ENCODE assay signal across 20 cellular contexts in genomic region chrX:107763647-107764046, GRCh38. TPM values are rescaled to one million over a fixed set of nuclear protein-coding genes. Genes with fewer than 3 reads are reported as not detected.
DNase-seq lines count a peak whose midpoint lies in the region; ATAC-seq, FAIRE-seq and TF ChIP-seq lines count a peak whose summit lies in the region.
"Had no signal": no experiment of that assay in that cellular context is flagged by ENCODE, and none has a peak within 500 bp of the region (broad histone marks: within the 10 kb centered on the region; RNA-seq: fewer than 3 reads in every experiment).

No MANE protein-coding gene starts in this region.

- TF ChIP-seq POLR2A in K562 (conservative IDR thresholded peaks at IDR 0.05) (no peak), gastrocnemius medialis (IDR thresholded peaks at IDR 0.05) (no peak)

- no peaks in the 10 kb centered on the region for H3K9me1 ChIP-seq in K562 (ENCODE audit: control insufficient read depth, insufficient read depth, low read length)

- 50% methylated on average over 1 of the region's 1 CpG for WGBS in K562 (ENCODE audit: insufficient coverage, low coverage, missing lambda C conversion rate)

- H3K4me3 ChIP-seq in BLaER1 (no peak overlapping the region), K562 (no peak overlapping the region), gastrocnemius medialis (no peak overlapping the region), Karpas-422 (ENCODE audit: low read length) (no peak overlapping the region), MG63 (no peak overlapping the region)
- H3K4me3 ChIP-seq: GM23248 had no signal

- H3K4me1 ChIP-seq in BLaER1 (peaks cover 16% of the 10 kb centered on the region), K562 (replicated peaks in 1 of 2; ENCODE audit: control insufficient read depth in 2 of 2, insufficient read depth in 2 of 2, low read length in 2 of 2) (no peaks in the 10 kb centered on the region), gastrocnemius medialis (peaks cover 39 to 45% of the 10 kb centered on the region in 2 donors), Karpas-422 (ENCODE audit: low read length) (no peaks in the 10 kb centered on the region)

- H3K9me2 ChIP-seq in Karpas-422 (replicated peaks; ENCODE audit: insufficient read depth, low read length) = no peaks in the 10 kb centered on the region

- H3K9me3 ChIP-seq in BLaER1 (no peaks in the 10 kb centered on the region), K562 (replicated peaks; ENCODE audit: control insufficient read depth, insufficient read depth, low read depth, low read length) (no peaks in the 10 kb centered on the region), gastrocnemius medialis (no peaks in the 10 kb centered on the region), Karpas-422 (ENCODE audit: low read length) (no peaks in the 10 kb centered on the region), MG63 (no peaks in the 10 kb centered on the region)

- H3K79me2 ChIP-seq in K562 (ENCODE audit: control insufficient read depth, insufficient read depth, low read length) = no peaks in the 10 kb centered on the region
- H3K79me2 ChIP-seq in Karpas-422 (ENCODE audit: low read length) = no peaks in the 10 kb centered on the region

- H3K4me3 Mint-ChIP-seq in CD14-positive monocyte = no peak overlapping the region
- H3K4me3 Mint-ChIP-seq in MCF 10A (ENCODE audit: unreplicated experiment) = no peak overlapping the region
- H3K4me3 Mint-ChIP-seq: CD4-positive, alpha-beta memory T cell had no signal

- H3K4me2 ChIP-seq in BLaER1 (peak overlapping the region; percentile 63), K562 (ENCODE audit: insufficient read depth, low read length) (no peak overlapping the region), Karpas-422 (ENCODE audit: low read depth, low read length, poor library complexity, severe bottlenecking) (no peak overlapping the region)

- H3K27ac ChIP-seq in BLaER1 (no peak overlapping the region), K562 (ENCODE audit: extremely low read depth, low read depth, low read length) (no peak overlapping the region), gastrocnemius medialis (peak overlapping the region; percentile 67 to 75 (median 70)), Karpas-422 (ENCODE audit: low read length) (no peak overlapping the region)
- H3K27ac ChIP-seq: GM23248, HL-60 had no signal

- H3K27me3 Mint-ChIP-seq in CD14-positive monocyte (ENCODE audit: low read depth in 3 of 3) (peaks cover 4 to 17% (median 6%) of the 10 kb centered on the region in 3 donors), MCF 10A (ENCODE audit: insufficient read depth, unreplicated experiment) (peaks cover 76% of the 10 kb centered on the region)
- H3K27me3 Mint-ChIP-seq: CD4-positive, alpha-beta memory T cell had no signal

- H4K20me1 ChIP-seq in BLaER1 (peaks cover 19% of the 10 kb centered on the region; the same call in 1 of the 2 replicates), K562 (replicated peaks; ENCODE audit: control insufficient read depth, insufficient read depth, low read length) (no peaks in the 10 kb centered on the region), Karpas-422 (ENCODE audit: insufficient read depth, low read depth, low read length) (no peaks in the 10 kb centered on the region)

- H3K9me3 Mint-ChIP-seq in CD14-positive monocyte = peaks cover 0 to 3% (median 0%) of the 10 kb centered on the region in 7 donors
- H3K9me3 Mint-ChIP-seq in MCF 10A (ENCODE audit: unreplicated experiment) = no peaks in the 10 kb centered on the region
- H3K9me3 Mint-ChIP-seq: CD4-positive, alpha-beta memory T cell had no signal

- H3K9ac ChIP-seq in BLaER1 (no peak overlapping the region), K562 (ENCODE audit: insufficient read depth in 1 of 2, low read depth in 2 of 2, low read length in 2 of 2) (no peak overlapping the region), Karpas-422 (ENCODE audit: low read length) (no peak overlapping the region)
- H3K9ac ChIP-seq: GM23248 had no signal

- DNase-seq in GM18507 (ENCODE audit: extremely low spot score, insufficient read length, low read depth) (no peak), K562 (ENCODE audit: extremely low read depth in 1 of 4, low spot score in 3 of 4) (no peak), gastrocnemius medialis (no peak), Karpas-422 (no peak), CD14-positive monocyte (ENCODE audit: low spot score) (no peak), MG63 (no peak), MCF 10A (ENCODE audit: unreplicated experiment) (no peak)
- DNase-seq: 8988T; AML-193; C1 segment of cervical spinal cord; CD4-positive, alpha-beta memory T cell; DMS153; DND-41; GDM1; GM23248 had no signal

- FAIRE-seq in GM18507 (lab: Jason Lieb, UNC) = peak; percentile 70
- no peak for FAIRE-seq in K562 (lab: Jason Lieb, UNC)
- FAIRE-seq: D721Med, H54 had no signal

- no peak for TF ChIP-seq CTCF in K562 (IDR thresholded peaks at IDR 0.05 in 2 of 3, conservative IDR thresholded peaks at IDR 0.05 in 1 of 3; ENCODE audit: insufficient read depth in 2 of 3, low read depth in 1 of 3, low read length in 3 of 3)
- no peak for TF ChIP-seq CTCF in gastrocnemius medialis (IDR thresholded peaks at IDR 0.05 in 4 of 5, conservative IDR thresholded peaks at IDR 0.05 in 1 of 5)
- TF ChIP-seq CTCF in CD14-positive monocyte (IDR thresholded peaks at IDR 0.05) = no peak
- no peak for TF ChIP-seq CTCF in MCF 10A (IDR thresholded peaks at IDR 0.05; ENCODE audit: unreplicated experiment)

- ATAC-seq in K562 (no peak), gastrocnemius medialis (peak; percentile 59 to 70)
- ATAC-seq: HCT116 had no signal

- intact Hi-C loops in K562 (cut with micrococcal nuclease) = no loop called here
- intact Hi-C loops in gastrocnemius medialis (cut with DNase I; ENCODE audit: low total_unique reads) = no loop called here
- intact Hi-C loops in CD14-positive monocyte (cut with micrococcal nuclease) = no loop called here
- intact Hi-C loops in MCF 10A (cut with micrococcal nuclease) = no loop called here

- no peaks in the 10 kb centered on the region for H3K36me3 Mint-ChIP-seq in CD14-positive monocyte
- H3K36me3 Mint-ChIP-seq in MCF 10A (ENCODE audit: insufficient read depth, unreplicated experiment) = peaks cover 10% of the 10 kb centered on the region

- no peaks in the 10 kb centered on the region for H3K36me3 ChIP-seq in BLaER1
- no peaks in the 10 kb centered on the region for H3K36me3 ChIP-seq in K562 (ENCODE audit: control insufficient read depth, insufficient read depth, low read length)
- H3K36me3 ChIP-seq in gastrocnemius medialis = no peaks in the 10 kb centered on the region
- no peaks in the 10 kb centered on the region for H3K36me3 ChIP-seq in Karpas-422 (ENCODE audit: insufficient read depth, low read length)
- no peaks in the 10 kb centered on the region for H3K36me3 ChIP-seq in MG63

- BruUV-seq in K562 (replicated peaks; lab: Mats Ljungman, UMichigan) (no TSS peak), MCF 10A (replicated peaks; lab: Mats Ljungman, UMichigan) (no TSS peak)

- H3K27ac Mint-ChIP-seq in CD14-positive monocyte (no peak overlapping the region), MCF 10A (ENCODE audit: low read depth, unreplicated experiment) (no peak overlapping the region)

- in situ Hi-C loops in K562 (cut with MboI) = no loop called here
- in situ Hi-C loops in gastrocnemius medialis (cut with MboI; ENCODE audit: low sequenced_read_pairs in 4 of 4) = no loop called here

- no peak overlapping the region for H2AFZ ChIP-seq in K562 (ENCODE audit: low read depth, low read length)
- no peak overlapping the region for H2AFZ ChIP-seq in Karpas-422 (ENCODE audit: low read length)
- H2AFZ ChIP-seq: GM23248 had no signal

- H3K4me1 Mint-ChIP-seq in CD14-positive monocyte = no peaks in the 10 kb centered on the region
- no peaks in the 10 kb centered on the region for H3K4me1 Mint-ChIP-seq in MCF 10A (ENCODE audit: insufficient read depth, unreplicated experiment)

- no peak for TF ChIP-seq EP300 in K562 (IDR thresholded peaks at IDR 0.05; ENCODE audit: low read length)

- H3K27me3 ChIP-seq in BLaER1 (peaks cover 98% of the 10 kb centered on the region), K562 (ENCODE audit: control insufficient read depth in 2 of 2, insufficient read depth in 2 of 2, low read length in 2 of 2) (peaks cover 4 to 20% of the 10 kb centered on the region in 2 experiments; a peak in 3 of 5 replicates), gastrocnemius medialis (no peaks in the 10 kb centered on the region), Karpas-422 (ENCODE audit: low read length) (no peaks in the 10 kb centered on the region), MG63 (no peaks in the 10 kb centered on the region)

- POLR2A ChIA-PET in K562 (lab: Yijun Ruan, JAX) (interaction anchor here (1.3 kb wide), 1 partner anchor 11 kb away, joined by 3 read pairs; no protein-coding TSS in a partner anchor), MCF 10A (lab: Yijun Ruan, JAX) (interaction anchor here (0.9 to 1.5 kb wide), 4 partner anchors 12 to 52 kb away, joined by 3 to 4 read pairs (median 4); partner anchors contain the start of gene TSC22D3)

- no peak for TF ChIP-seq RAD21 in K562 (CRISPR knock-in tag; conservative IDR thresholded peaks at IDR 0.05 in 1 of 2, IDR thresholded peaks at IDR 0.05 in 1 of 2)

- CTCF ChIA-PET in K562 (lab: Yijun Ruan, JAX; ENCODE audit: low intra/inter-chr PET ratio) = interaction anchor here (0.7 kb wide), 1 partner anchor 897 kb away, joined by 3 read pairs; no protein-coding TSS in a partner anchor
- CTCF ChIA-PET in MCF 10A (lab: Yijun Ruan, JAX) = no interaction called here

RNA-seq across cellular contexts. Expression of gene TSC22D3, which starts 11.9 kb away (rescaled TPM):
- total RNA-seq in K562 (2011; cell fraction: chromatin; rRNA removed; ENCODE audit: low replicate concordance) = 0.60 TPM in 1 of 2 replicates, not detected in the other
- 0.50 and 0.66 TPM in 2 replicates for total RNA-seq in K562 (2011; cell fraction: nucleolus; rRNA removed)
- 0.99 TPM in 1 of 2 replicates, not detected in the other for total RNA-seq in K562 (2011; cell fraction: nucleoplasm; rRNA removed)
- total RNA-seq in K562 (2014; rRNA removed) (1.4 and 3.0 TPM in 2 replicates), K562 (2014; rRNA removed; fragmentation: Illumina TruSeq; extraction: Trizol) (0.70 and 0.87 TPM in 2 replicates), K562 (2015; rRNA removed; fragmentation: Illumina TruSeq; extraction: Trizol) (0.45 and 0.54 TPM in 2 replicates), K562 (2021) (1.5 and 1.7 TPM in 2 replicates), gastrocnemius medialis (1,000 to 10,000 TPM in 2 of 4 donors, 100 to 1,000 TPM in 2; 689 to 1,948 (median 1,054) TPM), MCF 10A (2022) (115 and 124 TPM in 2 replicates)
- polyA plus RNA-seq in K562 (2011; rRNA removed) (0.85 and 3.3 TPM in 2 replicates), K562 (2014; fragmentation: Illumina TruSeq; extraction: Trizol) (0.82 and 1.4 TPM in 2 replicates), K562 (2014; fragmentation: Nextera tagmentation; extraction: Ambion mirVana) (1 to 10 TPM in 1 of 2 experiments, under 1 TPM in 1; 0.48 to 1.0 TPM), K562 (2014; rRNA removed) (0.80 and 1.0 TPM in 2 replicates), CD14-positive monocyte (100 to 1,000 TPM; 171 to 326 TPM)
- 1.1 and 4.5 TPM in 2 replicates for polyA plus RNA-seq in K562 (2011; cell fraction: cytosol; rRNA removed)
- polyA plus RNA-seq in K562 (2011; cell fraction: nucleus; rRNA removed) = 0.71 and 1.5 TPM in 2 replicates
- polyA plus RNA-seq in K562 (2012) = 0.99 and 10.2 TPM in 2 replicates
- 1.6 and 3.4 TPM in 2 replicates for polyA minus RNA-seq in K562 (2011; rRNA and poly(A)+ RNA removed)
- 2.0 and 3.3 TPM in 2 replicates for polyA minus RNA-seq in K562 (2011; cell fraction: cytosol; rRNA and poly(A)+ RNA removed)
- polyA minus RNA-seq in K562 (2011; cell fraction: nucleus; rRNA and poly(A)+ RNA removed) = 1.7 and 2.2 TPM in 2 replicates
- 266 and 270 TPM in 2 replicates for total RNA-seq in Karpas-422 (2014; rRNA removed; shearing (Covaris generic); ENCODE audit: low replicate concordance)
- total RNA-seq in MG63 (2014; rRNA removed; shearing (Covaris generic); ENCODE audit: low replicate concordance) = 15.7 and 17.0 TPM in 2 replicates

RNA-seq across cellular contexts. Expression of gene NCBP2L, which starts 13.9 kb away (rescaled TPM):
- total RNA-seq in K562 (2011; cell fraction: chromatin; rRNA removed; ENCODE audit: low replicate concordance) = not detected in 2 replicates
- total RNA-seq in K562 (2011; cell fraction: nucleolus; rRNA removed) = not detected in 2 replicates
- not detected in 2 replicates for total RNA-seq in K562 (2011; cell fraction: nucleoplasm; rRNA removed)
- total RNA-seq in K562 (2014; rRNA removed) (not detected in 2 replicates), K562 (2014; rRNA removed; fragmentation: Illumina TruSeq; extraction: Trizol) (not detected in 2 replicates), K562 (2015; rRNA removed; fragmentation: Illumina TruSeq; extraction: Trizol) (not detected in 2 replicates), K562 (2021) (not detected in 2 replicates), gastrocnemius medialis (under 1 TPM in 1 of 4 donors, not detected in 3; 0.11 TPM), MCF 10A (2022) (not detected in 2 replicates)
- polyA plus RNA-seq in K562 (2011; rRNA removed) (not detected in 2 replicates), K562 (2014; fragmentation: Illumina TruSeq; extraction: Trizol) (not detected in 2 replicates), K562 (2014; fragmentation: Nextera tagmentation; extraction: Ambion mirVana) (not detected), K562 (2014; rRNA removed) (not detected in 2 replicates), CD14-positive monocyte (not detected)
- not detected in 2 replicates for polyA plus RNA-seq in K562 (2011; cell fraction: cytosol; rRNA removed)
- polyA plus RNA-seq in K562 (2011; cell fraction: nucleus; rRNA removed) = not detected in 2 replicates
- polyA plus RNA-seq in K562 (2012) = not detected in 2 replicates
- not detected in 2 replicates for polyA minus RNA-seq in K562 (2011; rRNA and poly(A)+ RNA removed)
- polyA minus RNA-seq in K562 (2011; cell fraction: cytosol; rRNA and poly(A)+ RNA removed) = not detected in 2 replicates
- polyA minus RNA-seq in K562 (2011; cell fraction: nucleus; rRNA and poly(A)+ RNA removed) = not detected in 2 replicates
- not detected in 2 replicates for total RNA-seq in Karpas-422 (2014; rRNA removed; shearing (Covaris generic); ENCODE audit: low replicate concordance)
- not detected in 2 replicates for total RNA-seq in MG63 (2014; rRNA removed; shearing (Covaris generic); ENCODE audit: low replicate concordance)
- total RNA-seq: CD4-positive, alpha-beta memory T cell; GM23248 had no signal
- polyA plus RNA-seq: CD4-positive, alpha-beta memory T cell; GM23248 had no signal

Comparison
In these comparisons a context has a peak if more than half of its experiments do, and no peak if none do; other contexts are left out.
1. H3K27ac ChIP-seq: peak in gastrocnemius medialis (4 of 4); none in BLaER1 (single experiment), K562 (single experiment) and Karpas-422 (single experiment).